ENCODE assay signal across 22 cellular contexts in the genomic region with DNA sequence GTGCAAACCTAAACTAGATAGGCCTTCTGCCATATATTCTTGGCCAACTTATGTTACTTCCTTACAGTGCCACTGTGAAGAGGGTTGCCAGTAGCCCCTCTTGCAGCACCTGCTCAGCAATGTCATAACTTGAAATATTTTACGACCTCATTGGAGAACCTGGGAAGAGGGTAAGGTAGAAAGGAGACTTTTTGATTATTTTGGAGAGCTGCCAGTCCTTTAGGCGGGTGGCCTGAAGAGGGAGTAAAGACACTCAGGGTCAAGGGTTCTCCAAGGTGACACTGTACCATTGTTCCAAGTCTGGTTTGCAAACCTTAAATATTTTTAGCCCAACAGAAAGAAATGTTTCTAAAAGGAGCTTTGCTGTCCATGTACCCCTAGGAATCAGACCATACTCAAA.
DNase-seq lines count a peak whose midpoint lies in the region; ATAC-seq and TF ChIP-seq lines count a peak whose summit lies in the region.
"Had no signal": no experiment of that assay in that cellular context is flagged by ENCODE, and none has a peak within 500 bp of the region (broad histone marks: within the 10 kb centered on the region; RNA-seq: fewer than 3 reads in every experiment).

No MANE protein-coding gene starts in this region.

- no peaks in the 10 kb centered on the region for H3K9me2 ChIP-seq in OCI-LY7 (ENCODE audit: insufficient read depth, low read length)
- no peaks in the 10 kb centered on the region for H3K9me2 ChIP-seq in MM.1S (replicated peaks; ENCODE audit: insufficient read depth, low read length)

- POLR2A ChIA-PET in OCI-LY7 (lab: Charles Lee) = interaction anchor here (0.5 kb wide), 1 partner anchor 49 kb away, joined by 4 read pairs; no protein-coding TSS in a partner anchor

- no TSS peak for BruUV-seq in OCI-LY7 (replicated peaks; lab: Mats Ljungman, UMichigan)

- intact Hi-C loops in OCI-LY7 (cut with micrococcal nuclease; ENCODE audit: unreplicated experiment) = no loop called here
- intact Hi-C loops in left lung (cut with DNase I) = no loop called here

- H3K4me3 ChIP-seq in OCI-LY7 (ENCODE audit: low read depth, low read length, poor library complexity, severe bottlenecking) (no peak overlapping the region), left lung (no peak overlapping the region), MM.1S (ENCODE audit: low read length) (no peak overlapping the region)
- H3K4me3 ChIP-seq: esophagus muscularis mucosa, lung, skin epidermis, thoracic aorta had no signal

- H3K27me3 ChIP-seq in left lung (peaks cover 0 to 7% of the 10 kb centered on the region in 2 donors), MM.1S (replicated peaks; ENCODE audit: insufficient read depth, low read length) (no peaks in the 10 kb centered on the region)

- no peaks in the 10 kb centered on the region for H3K36me3 ChIP-seq in OCI-LY7 (ENCODE audit: insufficient read depth, low read length)
- H3K36me3 ChIP-seq in left lung = no peaks in the 10 kb centered on the region
- H3K36me3 ChIP-seq in MM.1S (replicated peaks; ENCODE audit: insufficient read depth, low read length) = no peaks in the 10 kb centered on the region
- H3K36me3 ChIP-seq: esophagus muscularis mucosa, neutrophil, thoracic aorta had no signal

- H4K20me1 ChIP-seq in OCI-LY7 (ENCODE audit: insufficient read depth, low read length) (no peaks in the 10 kb centered on the region), MM.1S (ENCODE audit: insufficient read depth, low read length) (no peaks in the 10 kb centered on the region)

- DNase-seq in DMS 273 (lab: John Stamatoyannopoulos, UW; ENCODE audit: unreplicated experiment) (peak; percentile 21), DMS 273 treated with DMSO at 0.1 percent for 48 hours (lab: John Stamatoyannopoulos, UW) (no peak), OCI-LY7 (ENCODE audit: low spot score) (no peak), left lung (no peak), MM.1S (no peak)
- DNase-seq: activated CD4-positive, alpha-beta T cell treated with anti-CD3 and anti-CD28 coated beads, Interleukin-2, amount 50 U/mL, for 1 hour; CD8-positive, alpha-beta T cell; H7; islet precursor cell; NCI-H446; stimulated activated naive CD4-positive, alpha-beta T cell treated with Interleukin-2 at 50 U/mL for 16 hours; T-helper 17 cell had no signal

- H3K27ac ChIP-seq in OCI-LY7 (ENCODE audit: low read depth, low read length, poor library complexity, severe bottlenecking) (no peak overlapping the region), left lung (no peak overlapping the region), MM.1S (ENCODE audit: low read length) (no peak overlapping the region)
- H3K27ac ChIP-seq: 22Rv1, esophagus muscularis mucosa, neutrophil, skin epidermis, thoracic aorta had no signal

- H3K4me1 ChIP-seq in OCI-LY7 (ENCODE audit: insufficient read depth, low read length, poor library complexity, severe bottlenecking) (no peaks in the 10 kb centered on the region), left lung (peaks cover 0 to 3% of the 10 kb centered on the region in 2 donors), MM.1S (ENCODE audit: low read length) (no peaks in the 10 kb centered on the region)

- H3F3A ChIP-seq in MM.1S (ENCODE audit: insufficient read depth, low read length) = no peaks in the 10 kb centered on the region

- H2AFZ ChIP-seq in OCI-LY7 (ENCODE audit: low read length) (no peak overlapping the region), MM.1S (ENCODE audit: low read length) (no peak overlapping the region)

- ATAC-seq in left lung = peak; percentile 79
- ATAC-seq in HG02885 (IDR thresholded peaks at IDR 0.05; ENCODE audit: poor library complexity, unreplicated experiment) = no peak
- no peak for ATAC-seq in HG02571 (IDR thresholded peaks at IDR 0.05; ENCODE audit: unreplicated experiment)
- ATAC-seq: activated T-helper 17 cell treated with anti-CD3 and anti-CD28 coated beads, Interleukin-2, amount 50 U/mL, for 72 hours; CD8-positive, alpha-beta T cell; T-helper 17 cell had no signal

- no peak overlapping the region for H3K4me2 ChIP-seq in OCI-LY7 (ENCODE audit: low read length)
- H3K4me2 ChIP-seq in MM.1S (ENCODE audit: low read depth, low read length) = no peak overlapping the region

- H3K9me3 ChIP-seq in OCI-LY7 (ENCODE audit: low read length) (no peaks in the 10 kb centered on the region), left lung (no peaks in the 10 kb centered on the region), MM.1S (replicated peaks; ENCODE audit: insufficient read depth, low read length) (no peaks in the 10 kb centered on the region)
- H3K9me3 ChIP-seq: esophagus muscularis mucosa, neutrophil, thoracic aorta had no signal

- 0 out of 3 replicates have a peak, but pooled peaks have one; percentile 13 for TF ChIP-seq CTCF in GM12872 (IDR thresholded peaks at IDR 0.05; ENCODE audit: insufficient read depth, low read depth, low read length)
- TF ChIP-seq CTCF in OCI-LY7 (conservative IDR thresholded peaks at IDR 0.05; ENCODE audit: low read length) = peak; percentile 38
- no peak for TF ChIP-seq CTCF in left lung (IDR thresholded peaks at IDR 0.05)
- no peak for TF ChIP-seq CTCF in MM.1S (IDR thresholded peaks at IDR 0.05; ENCODE audit: low read length)

- CTCF ChIA-PET in OCI-LY7 (lab: Charles Lee; ENCODE audit: unreplicated experiment) = no interaction called here

- H3K9ac ChIP-seq in MM.1S (ENCODE audit: low read length) = no peak overlapping the region

- no peaks in the 10 kb centered on the region for H3K79me2 ChIP-seq in OCI-LY7 (ENCODE audit: insufficient read depth, low read depth, low read length)
- H3K79me2 ChIP-seq in MM.1S (ENCODE audit: low read length) = no peaks in the 10 kb centered on the region

Comparison
In these comparisons a context has a peak if more than half of its experiments do, and no peak if none do; other contexts are left out.
1. CTCF ChIP-seq: peak in GM12872 (single experiment) and OCI-LY7 (single experiment); none in left lung (0 of 2) and MM.1S (single experiment).